In genomic region chr3:30894521-30895289, GRCh38 we compare ENCODE assay signal across 8 cellular contexts. TPM values are rescaled to one million over a fixed set of nuclear protein-coding genes. Genes with fewer than 3 reads are reported as not detected.
DNase-seq lines count a peak whose midpoint lies in the region; ATAC-seq, FAIRE-seq and TF ChIP-seq lines count a peak whose summit lies in the region.

GADL1 (minus strand) TSS chr3:30894661; CDS start chr3:30894614, 47 bp downstream.

- no peak within 1 kb of the TSS for H3K27ac Mint-ChIP-seq in immature natural killer cell

- BruUV-seq in GM12878 (replicated peaks; lab: Mats Ljungman, UMichigan), result no TSS peak

- no peaks in the 10 kb centered on the region for H3K36me3 Mint-ChIP-seq in immature natural killer cell

- no peaks in the 10 kb centered on the region for H3K4me1 ChIP-seq in GM12878 (ENCODE audit: control insufficient read depth, insufficient read depth, low read length)

- in situ Hi-C loops in GM12878 (cut with MboI), result no loop called here

- H2AFZ ChIP-seq in GM12878 (ENCODE audit: control insufficient read depth, low read depth, low read length), result no peak within 1 kb of the TSS

- ATAC-seq in GM12878 (peak; percentile 34; the same call in 2 of the 3 replicates), GM18870 (IDR thresholded peaks at IDR 0.05; ENCODE audit: unreplicated experiment) (no peak), HG03442 (IDR thresholded peaks at IDR 0.05; ENCODE audit: unreplicated experiment) (no peak)

- no peaks in the 10 kb centered on the region for H3K9me3 Mint-ChIP-seq in immature natural killer cell

- no peak within 1 kb of the TSS for H3K4me3 ChIP-seq in GM12878

- H3K4me2 ChIP-seq in GM12878 (ENCODE audit: control insufficient read depth, insufficient read depth), result no peak within 1 kb of the TSS

- no peak for FAIRE-seq in GM12878 (lab: Jason Lieb, UNC)

- peak within 1 kb of the TSS in 4 of 5 donors; percentile 5 to 59 (median 54) for H3K4me3 Mint-ChIP-seq in immature natural killer cell

- 11% methylated on average over 38 of the region's 38 CpGs for WGBS in GM12878 (ENCODE audit: insufficient coverage, insufficient replicate concordance, low lambda C conversion rate, missing lambda C conversion rate)

- RAD21 ChIA-PET in GM12878 (lab: Charles Lee; ENCODE audit: unreplicated experiment), result no interaction called here

- no peaks in the 10 kb centered on the region for H3K79me2 ChIP-seq in GM12878 (ENCODE audit: control insufficient read depth, insufficient read depth, low read length)

- H3K9me3 ChIP-seq in GM12878 (replicated peaks; ENCODE audit: control insufficient read depth, insufficient read depth, low read length), result no peaks in the 10 kb centered on the region

- intact Hi-C loops in GM12878 (cut with micrococcal nuclease; ENCODE audit: unreplicated experiment), result no loop called here

- H3K36me3 ChIP-seq in GM12878 (ENCODE audit: control insufficient read depth in 2 of 2, insufficient read depth in 2 of 2, low read length in 1 of 2), result no peaks in the 10 kb centered on the region

- TF ChIP-seq CTCF in GM12878 (IDR thresholded peaks at IDR 0.05 in 2 of 3, conservative IDR thresholded peaks at IDR 0.05 in 1 of 3; ENCODE audit: control insufficient read depth in 2 of 3, extremely low read depth in 1 of 3, insufficient read depth in 1 of 3, low read depth in 3 of 3, low read length in 3 of 3), result no peak

- DNase-seq in GM03348 (ENCODE audit: low spot score) (peak; percentile 68), NCI-H526 treated with DMSO at 0.1 percent for 48 hours (lab: John Stamatoyannopoulos, UW) (peak; percentile 27), GM12878 (ENCODE audit: low read depth, low spot score) (no peak), immature natural killer cell (no peak)
- DNase-seq in stimulated activated CD4-positive, alpha-beta T cell treated with anti-CD3 and anti-CD28 coated beads, Interleukin-2, amount 100 ng/mL, for 24 hours, result peak; percentile 19 to 30
- no peak for DNase-seq in activated effector memory CD4-positive, alpha-beta T cell treated with anti-CD3 and anti-CD28 coated beads, Interleukin-2, amount 50 U/mL, for 16 hours

- H4K20me1 ChIP-seq in GM12878 (ENCODE audit: control insufficient read depth, insufficient read depth), result no peaks in the 10 kb centered on the region

- POLR2A ChIA-PET in GM12878 (lab: Charles Lee), result no interaction called here

- CTCF ChIA-PET in GM12878 (lab: Yijun Ruan, JAX), result no interaction called here

- peaks cover 4 to 19% (median 13%) of the 10 kb centered on the region in 3 donors for H3K27me3 Mint-ChIP-seq in immature natural killer cell (ENCODE audit: low read depth in 3 of 3)

- no peak for TF ChIP-seq POLR2A in GM12878 (IDR thresholded peaks at IDR 0.05; ENCODE audit: low read depth, low read length)

- peaks cover 7 to 19% of the 10 kb centered on the region in 2 donors for H3K4me1 Mint-ChIP-seq in immature natural killer cell

- no peak for TF ChIP-seq RAD21 in GM12878 (IDR thresholded peaks at IDR 0.05; ENCODE audit: insufficient read depth, low read depth, low read length)

- peaks cover 9 to 12% of the 10 kb centered on the region in 2 experiments for H3K27me3 ChIP-seq in GM12878 (replicated peaks in 1 of 2; ENCODE audit: control insufficient read depth in 2 of 2, insufficient read depth in 2 of 2, low read length in 1 of 2)

- H3K27ac ChIP-seq in GM12878 (ENCODE audit: control insufficient read depth, insufficient read depth), result no peak within 1 kb of the TSS

- H3K9ac ChIP-seq in GM12878 (ENCODE audit: control insufficient read depth, insufficient read depth, low read length), result no peak within 1 kb of the TSS

- SMC1A ChIA-PET in GM12878 (lab: Charles Lee; ENCODE audit: uncharacterized antibody, unreplicated experiment), result no interaction called here

- TF ChIP-seq EP300 in GM12878 (IDR thresholded peaks at IDR 0.05; ENCODE audit: borderline replicate concordance in 1 of 2, control insufficient read depth in 1 of 2, low read depth in 2 of 2, low read length in 2 of 2), result no peak

TF ChIP-seq in GM12878, 131 proteins besides CTCF, POLR2A, EP300 and RAD21:
- no peak for TF ChIP-seq BRCA1 (IDR thresholded peaks at IDR 0.05; ENCODE audit: low read depth, low read length)
- no peak for TF ChIP-seq TCF12 (IDR thresholded peaks at IDR 0.05; ENCODE audit: low read depth, low read length)
- TF ChIP-seq ZBED1 (IDR thresholded peaks at IDR 0.05; ENCODE audit: borderline replicate concordance), result no peak
- TF ChIP-seq RAD51 (IDR thresholded peaks at IDR 0.05), result no peak
- TF ChIP-seq PAX8 (IDR thresholded peaks at IDR 0.05), result no peak
- no peak for TF ChIP-seq RUNX3 (IDR thresholded peaks at IDR 0.05; ENCODE audit: low read length)
- no peak for TF ChIP-seq CBX3 (IDR thresholded peaks at IDR 0.05; ENCODE audit: borderline replicate concordance, low read depth)
- no peak for TF ChIP-seq ATF7 (IDR thresholded peaks at IDR 0.05; ENCODE audit: low read depth)
- no peak for TF ChIP-seq EED (IDR thresholded peaks at IDR 0.05; ENCODE audit: low read depth)
- TF ChIP-seq HDGF (IDR thresholded peaks at IDR 0.05), result no peak
- TF ChIP-seq YY1 (IDR thresholded peaks at IDR 0.05; ENCODE audit: low read depth, low read length), result no peak
- no peak for TF ChIP-seq ATF3 (IDR thresholded peaks at IDR 0.05; ENCODE audit: borderline replicate concordance, extremely low read depth, low read depth, low read length)
- TF ChIP-seq ZNF207 (IDR thresholded peaks at IDR 0.05; ENCODE audit: borderline replicate concordance), result no peak
- no peak for TF ChIP-seq RCOR1 (conservative IDR thresholded peaks at IDR 0.05; ENCODE audit: low read depth, low read length)
- TF ChIP-seq ZBTB40 (IDR thresholded peaks at IDR 0.05; ENCODE audit: borderline replicate concordance), result no peak
- no peak for TF ChIP-seq SRF (IDR thresholded peaks at IDR 0.05; ENCODE audit: low read depth in 2 of 2, low read length in 2 of 2)

RNA-seq across cellular contexts. Expression of gene GADL1, which starts in this region (rescaled TPM):
- 1.3 TPM in 2 replicates for total RNA-seq in GM12878 (2013; cell fraction: nucleolus; rRNA removed)
- total RNA-seq in GM12878 (2014; rRNA removed), result not detected in 2 replicates
- total RNA-seq in GM12878 (2014; rRNA removed; fragmentation: Illumina TruSeq; extraction: Trizol), result not detected in 2 replicates
- not detected in 2 replicates for total RNA-seq in GM12878 (2021)
- polyA plus RNA-seq in GM12878 (2011; ENCODE audit: low read depth), result not detected
- 0.04 and 0.17 TPM in 2 replicates for polyA plus RNA-seq in GM12878 (2011; rRNA removed)
- 0.02 TPM in 1 of 2 replicates, not detected in the other for polyA plus RNA-seq in GM12878 (2011; cell fraction: cytosol; rRNA removed)
- polyA plus RNA-seq in GM12878 (2011; cell fraction: nucleus; rRNA removed), result 0.16 and 0.18 TPM in 2 replicates
- 0.08 TPM in 1 of 2 replicates, not detected in the other for polyA plus RNA-seq in GM12878 (2012)
- polyA plus RNA-seq in GM12878 (2014; fragmentation: Illumina TruSeq; extraction: Trizol), result not detected in 2 replicates
- not detected for polyA plus RNA-seq in GM12878 (2014; fragmentation: Nextera tagmentation; extraction: Ambion mirVana)
- polyA plus RNA-seq in GM12878 (2014; rRNA removed), result not detected in 2 replicates
- not detected for polyA plus RNA-seq in GM12878 (2016; fragmentation: Nextera tagmentation; extraction: Ambion mirVana)
- polyA minus RNA-seq in GM12878 (2011; rRNA and poly(A)+ RNA removed), result 0.21 and 0.22 TPM in 2 replicates
- not detected in 2 replicates for polyA minus RNA-seq in GM12878 (2011; cell fraction: cytosol; rRNA and poly(A)+ RNA removed)
- polyA minus RNA-seq in GM12878 (2011; cell fraction: nucleus; rRNA and poly(A)+ RNA removed), result 0.19 and 0.24 TPM in 2 replicates
- polyA plus RNA-seq in immature natural killer cell, result not detected

Comparison
In these comparisons a context has a peak if more than half of its experiments do, and no peak if none do; other contexts are left out.
1. DNase-seq: peak in GM03348 (single experiment), NCI-H526 treated with DMSO at 0.1 percent for 48 hours (single experiment) and stimulated activated CD4-positive, alpha-beta T cell treated with anti-CD3 and anti-CD28 coated beads, Interleukin-2, amount 100 ng/mL, for 24 hours (2 of 2); none in GM12878 (single experiment), immature natural killer cell (0 of 3) and activated effector memory CD4-positive, alpha-beta T cell treated with anti-CD3 and anti-CD28 coated beads, Interleukin-2, amount 50 U/mL, for 16 hours (single experiment).